15 cellular contexts compared by ENCODE assay signal in the genomic region with DNA sequence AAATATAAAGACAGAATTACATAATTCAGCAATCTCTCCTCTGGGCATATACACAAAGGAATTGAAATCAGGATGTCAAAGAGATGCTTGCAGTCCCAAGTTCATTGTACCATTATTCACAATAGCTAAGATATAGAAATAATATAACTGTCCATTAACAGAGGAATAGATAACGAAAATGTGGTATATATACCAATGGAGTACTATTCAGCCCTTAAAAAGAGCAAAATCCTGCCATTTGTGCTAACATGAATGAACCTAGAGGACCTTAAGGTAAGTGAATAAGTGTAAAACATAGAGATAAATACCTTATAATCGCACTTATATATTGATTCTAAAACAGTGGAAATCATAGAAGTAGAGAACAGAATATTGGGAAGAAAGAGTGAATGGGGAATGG. TPM values are rescaled to one million over a fixed set of nuclear protein-coding genes. Genes with fewer than 3 reads are reported as not detected.
DNase-seq lines count a peak whose midpoint lies in the region; ATAC-seq and TF ChIP-seq lines count a peak whose summit lies in the region.
"Had no signal": no experiment of that assay in that cellular context is flagged by ENCODE, and none has a peak within 500 bp of the region (broad histone marks: within the 10 kb centered on the region; RNA-seq: fewer than 3 reads in every experiment).

No MANE protein-coding gene starts in this region.

- no peak overlapping the region for H3K4me3 ChIP-seq in CD4-positive, alpha-beta memory T cell (ENCODE audit: low read length in 2 of 2)
- H3K4me3 ChIP-seq: GM23338 had no signal

- peaks cover 52% of the 10 kb centered on the region for H3K36me3 Mint-ChIP-seq in activated CD4-positive, alpha-beta T cell treated with anti-CD3 and anti-CD28 coated beads, Interleukin-2, amount 10 ng/mL, durations not matched to agents 24 days and 14 days (ENCODE audit: low read depth)
- H3K36me3 Mint-ChIP-seq in activated CD4-positive, alpha-beta T cell treated with anti-CD3 and anti-CD28 coated beads, Interleukin-2, amount 10 ng/mL, durations not matched to agents 7 days and 5 days (ENCODE audit: low read depth): peaks cover 55% of the 10 kb centered on the region
- peaks cover 24 to 48% of the 10 kb centered on the region in 2 donors for H3K36me3 Mint-ChIP-seq in CD4-positive, alpha-beta memory T cell
- peaks cover 87% of the 10 kb centered on the region for H3K36me3 Mint-ChIP-seq in activated T-helper 17 cell treated with anti-CD3 and anti-CD28 coated beads, Interleukin-2, amount 50 U/mL, for 72 hours (ENCODE audit: low read depth)
- H3K36me3 Mint-ChIP-seq in natural killer cell: peaks cover 13% of the 10 kb centered on the region

- CTCF ChIA-PET in activated CD4-positive, alpha-beta T cell treated with anti-CD3 and anti-CD28 coated beads, Interleukin-2, amount 10 ng/mL, durations not matched to agents 7 days and 5 days (lab: Charles Lee): interaction anchor here (1.6 kb wide), 1 partner anchor 13 kb away, joined by 6 read pairs; no protein-coding TSS in a partner anchor
- CTCF ChIA-PET in CD4-positive, alpha-beta memory T cell (lab: Charles Lee; ENCODE audit: partially characterized antibody): no interaction called here

- ATAC-seq in activated T-helper 17 cell treated with anti-CD3 and anti-CD28 coated beads, Interleukin-2, amount 50 U/mL, for 72 hours (replicated peaks): no peak
- ATAC-seq in natural killer cell (no peak), GM19395 (IDR thresholded peaks at IDR 0.05; ENCODE audit: unreplicated experiment) (no peak), GM21447 (IDR thresholded peaks at IDR 0.05; ENCODE audit: unreplicated experiment) (no peak)
- ATAC-seq: GM23338 had no signal

- peaks cover 74% of the 10 kb centered on the region for H3K4me1 ChIP-seq in CD4-positive, alpha-beta memory T cell (ENCODE audit: insufficient read depth, low read length)

- TF ChIP-seq CTCF in natural killer cell (IDR thresholded peaks at IDR 0.05): no peak

- no peaks in the 10 kb centered on the region for H3K27me3 Mint-ChIP-seq in activated CD4-positive, alpha-beta T cell treated with anti-CD3 and anti-CD28 coated beads, Interleukin-2, amount 10 ng/mL, durations not matched to agents 24 days and 14 days
- no peaks in the 10 kb centered on the region for H3K27me3 Mint-ChIP-seq in activated CD4-positive, alpha-beta T cell treated with anti-CD3 and anti-CD28 coated beads, Interleukin-2, amount 10 ng/mL, durations not matched to agents 7 days and 5 days
- H3K27me3 Mint-ChIP-seq in CD4-positive, alpha-beta memory T cell: no peaks in the 10 kb centered on the region
- no peaks in the 10 kb centered on the region for H3K27me3 Mint-ChIP-seq in activated T-helper 17 cell treated with anti-CD3 and anti-CD28 coated beads, Interleukin-2, amount 50 U/mL, for 72 hours
- no peaks in the 10 kb centered on the region for H3K27me3 Mint-ChIP-seq in natural killer cell (ENCODE audit: low read depth in 2 of 2)

- intact Hi-C loops in activated CD4-positive, alpha-beta T cell treated with anti-CD3 and anti-CD28 coated beads, Interleukin-2, amount 10 ng/mL, durations not matched to agents 24 days and 14 days (cut with micrococcal nuclease): no loop called here
- intact Hi-C loops in CD4-positive, alpha-beta memory T cell (cut with micrococcal nuclease): no loop called here
- intact Hi-C loops in natural killer cell (cut with micrococcal nuclease): no loop called here

- POLR2A ChIA-PET in activated CD4-positive, alpha-beta T cell treated with anti-CD3 and anti-CD28 coated beads, Interleukin-2, amount 10 ng/mL, durations not matched to agents 7 days and 5 days (lab: Charles Lee): no interaction called here
- POLR2A ChIA-PET in CD4-positive, alpha-beta memory T cell (lab: Charles Lee; ENCODE audit: partially characterized antibody): interaction anchor here (3.2 kb wide), 1 partner anchor 7 kb away, joined by 32 read pairs; a partner anchor contains a TSS

- H3K9me3 Mint-ChIP-seq in activated CD4-positive, alpha-beta T cell treated with anti-CD3 and anti-CD28 coated beads, Interleukin-2, amount 10 ng/mL, durations not matched to agents 24 days and 14 days: peaks cover 4% of the 10 kb centered on the region
- peaks cover 6% of the 10 kb centered on the region for H3K9me3 Mint-ChIP-seq in activated CD4-positive, alpha-beta T cell treated with anti-CD3 and anti-CD28 coated beads, Interleukin-2, amount 10 ng/mL, durations not matched to agents 7 days and 5 days
- H3K9me3 Mint-ChIP-seq in CD4-positive, alpha-beta memory T cell: peaks cover 0 to under 1% (median 0%) of the 10 kb centered on the region in 8 donors
- H3K9me3 Mint-ChIP-seq in activated T-helper 17 cell treated with anti-CD3 and anti-CD28 coated beads, Interleukin-2, amount 50 U/mL, for 72 hours: no peaks in the 10 kb centered on the region
- no peaks in the 10 kb centered on the region for H3K9me3 Mint-ChIP-seq in natural killer cell
- H3K9me3 Mint-ChIP-seq: GM23338 had no signal

- no peaks in the 10 kb centered on the region for H3K9me3 ChIP-seq in CD4-positive, alpha-beta memory T cell (ENCODE audit: control insufficient read depth in 1 of 2, low read length in 2 of 2)

- H3K4me1 Mint-ChIP-seq in activated CD4-positive, alpha-beta T cell treated with anti-CD3 and anti-CD28 coated beads, Interleukin-2, amount 10 ng/mL, durations not matched to agents 24 days and 14 days: peaks cover 46% of the 10 kb centered on the region
- H3K4me1 Mint-ChIP-seq in activated CD4-positive, alpha-beta T cell treated with anti-CD3 and anti-CD28 coated beads, Interleukin-2, amount 10 ng/mL, durations not matched to agents 7 days and 5 days: peaks cover 66% of the 10 kb centered on the region
- H3K4me1 Mint-ChIP-seq in CD4-positive, alpha-beta memory T cell: peaks cover 41 to 73% (median 50%) of the 10 kb centered on the region in 4 donors
- peaks cover 45% of the 10 kb centered on the region for H3K4me1 Mint-ChIP-seq in activated T-helper 17 cell treated with anti-CD3 and anti-CD28 coated beads, Interleukin-2, amount 50 U/mL, for 72 hours
- H3K4me1 Mint-ChIP-seq in natural killer cell: peaks cover 54 to 64% of the 10 kb centered on the region in 2 donors

- H3K27me3 ChIP-seq in CD4-positive, alpha-beta memory T cell (ENCODE audit: insufficient read depth, low read length): no peaks in the 10 kb centered on the region

- no peak overlapping the region for H3K27ac ChIP-seq in CD4-positive, alpha-beta memory T cell (ENCODE audit: low read depth, low read length)
- H3K27ac ChIP-seq: C4-2B had no signal

- peak overlapping the region; percentile 42 for H3K4me3 Mint-ChIP-seq in activated CD4-positive, alpha-beta T cell treated with anti-CD3 and anti-CD28 coated beads, Interleukin-2, amount 10 ng/mL, durations not matched to agents 24 days and 14 days
- no peak overlapping the region for H3K4me3 Mint-ChIP-seq in activated CD4-positive, alpha-beta T cell treated with anti-CD3 and anti-CD28 coated beads, Interleukin-2, amount 10 ng/mL, durations not matched to agents 7 days and 5 days
- peak overlapping the region in 1 of 8 donors; percentile 69 for H3K4me3 Mint-ChIP-seq in CD4-positive, alpha-beta memory T cell
- H3K4me3 Mint-ChIP-seq in activated T-helper 17 cell treated with anti-CD3 and anti-CD28 coated beads, Interleukin-2, amount 50 U/mL, for 72 hours: peak overlapping the region; percentile 67
- H3K4me3 Mint-ChIP-seq in natural killer cell: peak overlapping the region; percentile 42
- H3K4me3 Mint-ChIP-seq: GM23338 had no signal

- H3K27ac Mint-ChIP-seq in activated CD4-positive, alpha-beta T cell treated with anti-CD3 and anti-CD28 coated beads, Interleukin-2, amount 10 ng/mL, durations not matched to agents 24 days and 14 days: peak overlapping the region; percentile 59
- no peak overlapping the region for H3K27ac Mint-ChIP-seq in activated CD4-positive, alpha-beta T cell treated with anti-CD3 and anti-CD28 coated beads, Interleukin-2, amount 10 ng/mL, durations not matched to agents 7 days and 5 days
- H3K27ac Mint-ChIP-seq in CD4-positive, alpha-beta memory T cell: peak overlapping the region in 4 of 7 donors; percentile 45 to 77 (median 54)
- H3K27ac Mint-ChIP-seq in activated T-helper 17 cell treated with anti-CD3 and anti-CD28 coated beads, Interleukin-2, amount 50 U/mL, for 72 hours: no peak overlapping the region
- H3K27ac Mint-ChIP-seq in natural killer cell: peak overlapping the region; percentile 6 to 100
- H3K27ac Mint-ChIP-seq: GM23338 had no signal

- DNase-seq in activated CD4-positive, alpha-beta T cell treated with anti-CD3 and anti-CD28 coated beads, Interleukin-2, amount 10 ng/mL, durations not matched to agents 24 days and 14 days: no peak
- DNase-seq in activated CD4-positive, alpha-beta T cell treated with anti-CD3 and anti-CD28 coated beads, Interleukin-2, amount 10 ng/mL, durations not matched to agents 7 days and 5 days: no peak
- no peak for DNase-seq in CD4-positive, alpha-beta memory T cell
- no peak for DNase-seq in natural killer cell
- no peak for DNase-seq in stimulated activated CD4-positive, alpha-beta T cell treated with anti-CD3 and anti-CD28 coated beads, Interleukin-4, amount 100 ng/mL, for 4 hours
- DNase-seq: Calu3, DMS79, NCI-H1048, NCI-H2227 treated with DMSO at 0.1 percent for 48 hours, NCI-H526 had no signal

- no peaks in the 10 kb centered on the region for H3K36me3 ChIP-seq in CD4-positive, alpha-beta memory T cell (ENCODE audit: insufficient read depth, low read length)

RNA-seq across cellular contexts. Expression of a gene that starts 7.0 kb away (rescaled TPM):
- 61.3 and 62.3 TPM in 2 replicates for total RNA-seq in activated CD4-positive, alpha-beta T cell treated with anti-CD3 and anti-CD28 coated beads, Interleukin-2, amount 10 ng/mL, durations not matched to agents 24 days and 14 days
- 10 to 100 TPM; 35.5 to 36.1 TPM for total RNA-seq in activated CD4-positive, alpha-beta T cell treated with anti-CD3 and anti-CD28 coated beads, Interleukin-2, amount 10 ng/mL, durations not matched to agents 7 days and 5 days
- 10 to 100 TPM; 27.7 to 28.7 TPM for total RNA-seq in CD4-positive, alpha-beta memory T cell
- polyA plus RNA-seq in CD4-positive, alpha-beta memory T cell: 10 to 100 TPM; 10.7 to 14.3 TPM
- 10 to 100 TPM; 42.8 to 73.7 TPM for total RNA-seq in activated T-helper 17 cell treated with anti-CD3 and anti-CD28 coated beads, Interleukin-2, amount 50 U/mL, for 72 hours
- total RNA-seq in natural killer cell: 10 to 100 TPM; 36.3 to 63.1 (median 59.9) TPM
- total RNA-seq: Calu3 had no signal

Comparison
In these comparisons a context has a peak if more than half of its experiments do, and no peak if none do; other contexts are left out.
1. H3K27ac Mint-ChIP-seq: peak in activated CD4-positive, alpha-beta T cell treated with anti-CD3 and anti-CD28 coated beads, Interleukin-2, amount 10 ng/mL, durations not matched to agents 24 days and 14 days (single experiment), CD4-positive, alpha-beta memory T cell (4 of 7) and natural killer cell (2 of 2); none in activated CD4-positive, alpha-beta T cell treated with anti-CD3 and anti-CD28 coated beads, Interleukin-2, amount 10 ng/mL, durations not matched to agents 7 days and 5 days (single experiment) and activated T-helper 17 cell treated with anti-CD3 and anti-CD28 coated beads, Interleukin-2, amount 50 U/mL, for 72 hours (single experiment).